Comparison of ENCODE assay signal across 1 cellular context in the genomic region with DNA sequence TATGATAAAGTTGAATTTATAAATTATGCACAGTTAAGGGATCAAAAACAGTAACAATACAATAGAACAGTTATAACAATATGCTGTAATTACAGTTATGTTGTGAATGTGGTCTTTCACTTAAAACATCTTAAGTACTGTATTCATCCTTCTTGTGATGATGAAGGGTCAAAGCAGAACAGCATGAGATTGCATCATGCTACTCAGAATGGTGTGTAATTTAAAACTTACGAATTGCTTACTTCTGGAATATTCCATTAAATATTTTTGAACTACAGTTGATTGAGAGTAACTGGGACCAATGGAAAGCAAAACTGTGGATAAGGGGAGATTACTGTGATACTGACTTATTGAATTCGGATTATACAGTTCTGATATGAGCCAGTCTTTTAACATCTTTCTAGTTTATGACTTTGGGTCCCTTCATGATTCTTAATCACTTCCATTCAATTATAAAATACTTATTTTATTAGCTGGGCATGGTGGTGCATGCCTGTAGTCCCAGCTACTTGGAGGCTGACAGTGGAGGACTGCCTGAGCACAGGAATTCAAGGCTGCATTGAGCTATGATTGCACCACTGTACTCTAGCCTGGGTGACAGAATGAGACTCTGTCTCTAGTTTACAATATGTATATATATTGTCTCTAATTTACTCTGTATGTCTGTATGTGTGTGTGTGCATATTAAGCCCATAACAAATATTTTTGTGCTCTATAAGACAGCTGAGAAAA.
A peak's percentile ranks its signal among the peaks of the same experiment; 100 is the strongest.
TF ChIP-seq lines count a peak whose summit lies in the region.

No MANE protein-coding gene starts in this region.

TF ChIP-seq in IMR-90, 13 proteins besides CTCF, POLR2A, EP300 and RAD21:
- TF ChIP-seq RCOR1 (IDR thresholded peaks at IDR 0.05; ENCODE audit: insufficient replicate concordance, low read length), result no peak
- TF ChIP-seq CHD1 (IDR thresholded peaks at IDR 0.05; ENCODE audit: low read depth, low read length), result no peak
- peak; percentile 70 for TF ChIP-seq CEBPB (IDR thresholded peaks at IDR 0.05; ENCODE audit: low read depth, low read length)
- TF ChIP-seq BHLHE40 (IDR thresholded peaks at IDR 0.05; ENCODE audit: low read depth, low read length), result no peak
- no peak for TF ChIP-seq FOS (IDR thresholded peaks at IDR 0.05; ENCODE audit: low read depth, low read length)
- TF ChIP-seq, protein P1, sequence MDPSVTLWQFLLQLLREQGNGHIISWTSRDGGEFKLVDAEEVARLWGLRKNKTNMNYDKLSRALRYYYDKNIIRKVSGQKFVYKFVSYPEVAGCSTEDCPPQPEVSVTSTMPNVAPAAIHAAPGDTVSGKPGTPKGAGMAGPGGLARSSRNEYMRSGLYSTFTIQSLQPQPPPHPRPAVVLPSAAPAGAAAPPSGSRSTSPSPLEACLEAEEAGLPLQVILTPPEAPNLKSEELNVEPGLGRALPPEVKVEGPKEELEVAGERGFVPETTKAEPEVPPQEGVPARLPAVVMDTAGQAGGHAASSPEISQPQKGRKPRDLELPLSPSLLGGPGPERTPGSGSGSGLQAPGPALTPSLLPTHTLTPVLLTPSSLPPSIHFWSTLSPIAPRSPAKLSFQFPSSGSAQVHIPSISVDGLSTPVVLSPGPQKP (IDR thresholded peaks at IDR 0.05; ENCODE audit: borderline replicate concordance, low read depth, low read length), result no peak
- TF ChIP-seq, protein P2, sequence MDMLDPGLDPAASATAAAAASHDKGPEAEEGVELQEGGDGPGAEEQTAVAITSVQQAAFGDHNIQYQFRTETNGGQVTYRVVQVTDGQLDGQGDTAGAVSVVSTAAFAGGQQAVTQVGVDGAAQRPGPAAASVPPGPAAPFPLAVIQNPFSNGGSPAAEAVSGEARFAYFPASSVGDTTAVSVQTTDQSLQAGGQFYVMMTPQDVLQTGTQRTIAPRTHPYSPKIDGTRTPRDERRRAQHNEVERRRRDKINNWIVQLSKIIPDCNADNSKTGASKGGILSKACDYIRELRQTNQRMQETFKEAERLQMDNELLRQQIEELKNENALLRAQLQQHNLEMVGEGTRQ (IDR thresholded peaks at IDR 0.05; ENCODE audit: low read depth, low read length), result no peak
- no peak for TF ChIP-seq MAZ (IDR thresholded peaks at IDR 0.05; ENCODE audit: borderline replicate concordance, low read depth, low read length)
